In genomic region chr3:32138545-32139104, GRCh38 we compare ENCODE assay signal across 18 cellular contexts. TPM values are rescaled to one million over a fixed set of nuclear protein-coding genes. Genes with fewer than 3 reads are reported as not detected.
A peak's percentile ranks its signal among the peaks of the same experiment; 100 is the strongest.
DNase-seq lines count a peak whose midpoint lies in the region; ATAC-seq, FAIRE-seq and TF ChIP-seq lines count a peak whose summit lies in the region.
"Had no signal": no experiment of that assay in that cellular context is flagged by ENCODE, and none has a peak within 500 bp of the region (broad histone marks: within the 10 kb centered on the region; RNA-seq: fewer than 3 reads in every experiment).

No MANE protein-coding gene starts in this region.

- no peaks in the 10 kb centered on the region for H3K27me3 ChIP-seq in GM12878 (replicated peaks in 1 of 2; ENCODE audit: control insufficient read depth in 2 of 2, insufficient read depth in 2 of 2, low read length in 1 of 2)
- H3K27me3 ChIP-seq: dorsolateral prefrontal cortex, uterus had no signal

- TF ChIP-seq RAD21 in GM12878 (IDR thresholded peaks at IDR 0.05; ENCODE audit: insufficient read depth, low read depth, low read length), result no peak

- BruUV-seq in GM12878 (replicated peaks; lab: Mats Ljungman, UMichigan), result no TSS peak

- H3K4me2 ChIP-seq in GM12878 (ENCODE audit: control insufficient read depth, insufficient read depth), result 0 out of 2 replicates have a peak overlapping the region, but pooled peaks have one; percentile 8

- WGBS in GM12878 (ENCODE audit: insufficient coverage, insufficient replicate concordance, low lambda C conversion rate, missing lambda C conversion rate), result 24% methylated on average over 8 of the region's 8 CpGs

- H4K20me1 ChIP-seq in GM12878 (ENCODE audit: control insufficient read depth, insufficient read depth), result no peaks in the 10 kb centered on the region

- DNase-seq in A172 (ENCODE audit: low spot score) (peak; percentile 21), Daoy (ENCODE audit: low read depth) (peak; percentile 17), GM12878 (ENCODE audit: low read depth, low spot score) (no peak), NCI-H2081 treated with DMSO at 0.1 percent for 48 hours (lab: John Stamatoyannopoulos, UW) (no peak), 8988T (no peak), substantia nigra (lab: John Stamatoyannopoulos, UW) (no peak)
- DNase-seq: aorta, DMS153, dorsolateral prefrontal cortex, H9, hypothalamus, NCI-H510A, uterus had no signal

- H3K9ac ChIP-seq in GM12878 (ENCODE audit: control insufficient read depth, insufficient read depth, low read length), result no peak overlapping the region
- H3K9ac ChIP-seq: parathyroid adenoma had no signal

- CTCF ChIA-PET in GM12878 (lab: Yijun Ruan, JAX), result no interaction called here

- in situ Hi-C loops in GM12878 (cut with MboI), result no loop called here

- no peak for TF ChIP-seq POLR2A in GM12878 (IDR thresholded peaks at IDR 0.05; ENCODE audit: low read depth, low read length)

- TF ChIP-seq EP300 in GM12878 (IDR thresholded peaks at IDR 0.05; ENCODE audit: borderline replicate concordance in 1 of 2, control insufficient read depth in 1 of 2, low read depth in 2 of 2, low read length in 2 of 2), result no peak

- no peak overlapping the region for H2AFZ ChIP-seq in GM12878 (ENCODE audit: control insufficient read depth, low read depth, low read length)
- H2AFZ ChIP-seq: parathyroid adenoma had no signal

- ATAC-seq in SK-N-SH treated with all-trans-retinoic acid at 6 μM for 48 hours (peak; percentile 39; the same call in 1 of the 3 replicates), GM12878 (peak; percentile 21), GM21619 (IDR thresholded peaks at IDR 0.05; ENCODE audit: unreplicated experiment) (no peak)
- ATAC-seq: left lobe of liver had no signal

- H3K27ac ChIP-seq in GM12878 (ENCODE audit: control insufficient read depth, insufficient read depth), result no peak overlapping the region
- no peak overlapping the region for H3K27ac ChIP-seq in substantia nigra (ENCODE audit: low read depth, low read length, poor library complexity, severe bottlenecking)
- H3K27ac ChIP-seq: dorsolateral prefrontal cortex, parathyroid adenoma, skin epidermis, uterus had no signal

- H3K36me3 ChIP-seq in GM12878 (ENCODE audit: control insufficient read depth in 2 of 2, insufficient read depth in 2 of 2, low read length in 1 of 2), result no peaks in the 10 kb centered on the region; a peak in 1 of 4 replicates
- H3K36me3 ChIP-seq: uterus had no signal

- SMC1A ChIA-PET in GM12878 (lab: Charles Lee; ENCODE audit: uncharacterized antibody, unreplicated experiment), result no interaction called here

- H3K4me1 ChIP-seq in GM12878 (ENCODE audit: control insufficient read depth, insufficient read depth, low read length), result peaks cover 8% of the 10 kb centered on the region
- H3K4me1 ChIP-seq: uterus had no signal

- no peaks in the 10 kb centered on the region for H3K79me2 ChIP-seq in GM12878 (ENCODE audit: control insufficient read depth, insufficient read depth, low read length)

- no peaks in the 10 kb centered on the region for H3K9me3 ChIP-seq in GM12878 (replicated peaks; ENCODE audit: control insufficient read depth, insufficient read depth, low read length)
- H3K9me3 ChIP-seq: uterus had no signal

- intact Hi-C loops in GM12878 (cut with micrococcal nuclease; ENCODE audit: unreplicated experiment), result no loop called here

- POLR2A ChIA-PET in GM12878 (lab: Charles Lee), result no interaction called here

- RAD21 ChIA-PET in GM12878 (lab: Charles Lee; ENCODE audit: unreplicated experiment), result no interaction called here

- no peak for TF ChIP-seq CTCF in GM12878 (IDR thresholded peaks at IDR 0.05 in 2 of 3, conservative IDR thresholded peaks at IDR 0.05 in 1 of 3; ENCODE audit: control insufficient read depth in 2 of 3, extremely low read depth in 1 of 3, insufficient read depth in 1 of 3, low read depth in 3 of 3, low read length in 3 of 3)

- H3K4me3 ChIP-seq in GM12878, result no peak overlapping the region
- H3K4me3 ChIP-seq: dorsolateral prefrontal cortex, skin epidermis, uterus had no signal

- no peak for FAIRE-seq in GM12878 (lab: Jason Lieb, UNC)

TF ChIP-seq in SK-N-SH treated with all-trans-retinoic acid at 6 μM for 48 hours, 23 proteins besides CTCF, POLR2A, EP300 and RAD21:
- TF ChIP-seq CREB5 (CRISPR knock-in tag; IDR thresholded peaks at IDR 0.05; ENCODE audit: low read depth) (no peak), ARNTL (CRISPR knock-in tag; IDR thresholded peaks at IDR 0.05; ENCODE audit: borderline replicate concordance, low read depth) (no peak), ESRRG (CRISPR knock-in tag; IDR thresholded peaks at IDR 0.05) (no peak)

TF ChIP-seq in GM12878, 131 proteins besides CTCF, POLR2A, EP300 and RAD21:
- TF ChIP-seq ZNF687 (IDR thresholded peaks at IDR 0.05), result no peak

RNA-seq across cellular contexts. Expression of gene GPD1L, which starts 32.2 kb away (rescaled TPM):
- 19.9 and 24.3 TPM in 2 replicates for total RNA-seq in A172 (2014; rRNA removed; shearing (Covaris generic))
- total RNA-seq in Daoy (2014; rRNA removed; shearing (Covaris generic)), result 6.7 and 6.8 TPM in 2 replicates
- 5.0 and 5.1 TPM in 2 replicates for total RNA-seq in GM12878 (2013; cell fraction: nucleolus; rRNA removed)
- total RNA-seq in GM12878 (2014; rRNA removed), result 3.2 and 4.5 TPM in 2 replicates
- total RNA-seq in GM12878 (2014; rRNA removed; fragmentation: Illumina TruSeq; extraction: Trizol), result 3.8 and 4.7 TPM in 2 replicates
- 3.7 and 5.1 TPM in 2 replicates for total RNA-seq in GM12878 (2021)
- polyA plus RNA-seq in GM12878 (2011; ENCODE audit: low read depth), result 0.94 TPM
- polyA plus RNA-seq in GM12878 (2011; rRNA removed), result 4.8 and 5.4 TPM in 2 replicates
- polyA plus RNA-seq in GM12878 (2011; cell fraction: cytosol; rRNA removed), result 2.5 and 3.2 TPM in 2 replicates
- polyA plus RNA-seq in GM12878 (2011; cell fraction: nucleus; rRNA removed), result 5.2 TPM in 2 replicates
- 1.4 and 1.8 TPM in 2 replicates for polyA plus RNA-seq in GM12878 (2012)
- 4.4 and 4.9 TPM in 2 replicates for polyA plus RNA-seq in GM12878 (2014; fragmentation: Illumina TruSeq; extraction: Trizol)
- 1 to 10 TPM in 1 of 2 experiments, under 1 TPM in 1; 0.77 to 1.0 TPM for polyA plus RNA-seq in GM12878 (2014; fragmentation: Nextera tagmentation; extraction: Ambion mirVana)
- polyA plus RNA-seq in GM12878 (2014; rRNA removed), result 4.0 TPM in 2 replicates
- polyA plus RNA-seq in GM12878 (2016; fragmentation: Nextera tagmentation; extraction: Ambion mirVana), result 1 to 10 TPM; 3.7 to 4.2 TPM
- 3.1 and 4.1 TPM in 2 replicates for polyA minus RNA-seq in GM12878 (2011; rRNA and poly(A)+ RNA removed)
- 1.2 and 2.7 TPM in 2 replicates for polyA minus RNA-seq in GM12878 (2011; cell fraction: cytosol; rRNA and poly(A)+ RNA removed)
- polyA minus RNA-seq in GM12878 (2011; cell fraction: nucleus; rRNA and poly(A)+ RNA removed), result 1.8 and 2.7 TPM in 2 replicates

Comparison
In these comparisons a context has a peak if more than half of its experiments do, and no peak if none do; other contexts are left out.
1. DNase-seq: peak in A172 (single experiment) and Daoy (single experiment); none in GM12878 (single experiment), NCI-H2081 treated with DMSO at 0.1 percent for 48 hours (single experiment), 8988T (single experiment) and substantia nigra (0 of 49).